1 cellular context compared by ENCODE assay signal in genomic region chrX:51182545-51182944, GRCh38.
TF ChIP-seq lines count a peak whose summit lies in the region.

No MANE protein-coding gene starts in this region.

TF ChIP-seq in K562, 482 proteins besides CTCF, POLR2A, EP300 and RAD21:
- peak; percentile 29 for TF ChIP-seq CTCFL (IDR thresholded peaks at IDR 0.05; ENCODE audit: borderline replicate concordance, insufficient read depth, low read depth, low read length, poor library complexity, severe bottlenecking)
- no peak for TF ChIP-seq CBX1 (IDR thresholded peaks at IDR 0.05; ENCODE audit: low read depth)
